In genomic region chr22:19523240-19524169, GRCh38 we compare ENCODE assay signal across 8 cellular contexts. TPM values are rescaled to one million over a fixed set of nuclear protein-coding genes. Genes with fewer than 3 reads are reported as not detected.
DNase-seq lines count a peak whose midpoint lies in the region; ATAC-seq and TF ChIP-seq lines count a peak whose summit lies in the region.

No MANE protein-coding gene starts in this region.

- no peaks in the 10 kb centered on the region for H3K9me3 Mint-ChIP-seq in brain

- BruUV-seq in IMR-90 (replicated peaks; lab: Mats Ljungman, UMichigan): no TSS peak

- peak overlapping the region; percentile 71 for H3K4me2 ChIP-seq in IMR-90 (ENCODE audit: low read depth, low read length)

- peak overlapping the region; percentile 69 for H2AFZ ChIP-seq in IMR-90 (replicated peaks; ENCODE audit: low read length, poor library complexity)

- dilution Hi-C loops in IMR-90 (cut with HindIII; ENCODE audit: low sequenced_read_pairs, unreplicated experiment): no loop called here

- H3K9ac ChIP-seq in IMR-90 (ENCODE audit: low read depth, low read length): no peak overlapping the region

- no peak overlapping the region for H4K5ac ChIP-seq in IMR-90 (ENCODE audit: low read depth, low read length)

- no peak overlapping the region for H2BK20ac ChIP-seq in IMR-90 (ENCODE audit: low read depth, low read length)

- no peak overlapping the region for H3K56ac ChIP-seq in IMR-90 (ENCODE audit: extremely low read depth, insufficient read depth, low read length)

- H2BK15ac ChIP-seq in IMR-90 (ENCODE audit: low read depth, low read length): no peak overlapping the region

- intact Hi-C loops in IMR-90 (cut with micrococcal nuclease): no loop called here
- intact Hi-C loops in thyroid gland (cut with DNase I): no loop called here

- peak overlapping the region; percentile 19 for H2AK9ac ChIP-seq in IMR-90 (replicated peaks; ENCODE audit: low read depth, low read length, poor library complexity)

- DNase-seq in AML-193 (lab: John Stamatoyannopoulos, UW) (peak; percentile 35 to 37), IMR-90 (peak; percentile 9), thyroid gland (peak in 1 of 2 donors; percentile 7), middle frontal gyrus (ENCODE audit: extremely low spot score, low spot score) (no peak)

- H3K27me3 ChIP-seq in IMR-90 (ENCODE audit: control insufficient read depth, insufficient read depth, low read length) (peaks cover 17% of the 10 kb centered on the region), layer of hippocampus (ENCODE audit: control insufficient read depth, insufficient read depth, low read length) (peaks cover 19% of the 10 kb centered on the region), thyroid gland (no peaks in the 10 kb centered on the region)

- H3K27ac Mint-ChIP-seq in brain: peak overlapping the region in 3 of 5 experiments; percentile 31 to 50 (median 48)

- H4K20me1 ChIP-seq in IMR-90 (ENCODE audit: insufficient read depth, low read length): peaks cover 4% of the 10 kb centered on the region; the same call in 1 of the 2 replicates

- H3K9me3 ChIP-seq in IMR-90 (ENCODE audit: control insufficient read depth, insufficient read depth, low read length) (no peaks in the 10 kb centered on the region), thyroid gland (no peaks in the 10 kb centered on the region)

- peaks cover 35% of the 10 kb centered on the region for H3K4me1 Mint-ChIP-seq in brain

- no peak overlapping the region for H3K18ac ChIP-seq in IMR-90 (ENCODE audit: low read depth, low read length)

- TF ChIP-seq CTCF in IMR-90 (conservative IDR thresholded peaks at IDR 0.05; ENCODE audit: low read depth, low read length) (no peak), brain (conservative IDR thresholded peaks at IDR 0.05) (no peak), thyroid gland (IDR thresholded peaks at IDR 0.05) (no peak)

- no peak overlapping the region for H2BK120ac ChIP-seq in IMR-90 (ENCODE audit: low read depth, low read length)

- H3K27ac ChIP-seq in IMR-90 (ENCODE audit: insufficient read depth, low read length) (no peak overlapping the region), layer of hippocampus (ENCODE audit: low read depth, low read length) (peak overlapping the region; percentile 68), thyroid gland (peak overlapping the region; percentile 27 to 80 (median 44))

- CTCF ChIA-PET in IMR-90 (lab: Yijun Ruan, JAX): no interaction called here

- ATAC-seq in IMR-90 (ENCODE audit: low read depth) (peak; percentile 48), GM19455 (IDR thresholded peaks at IDR 0.05; ENCODE audit: unreplicated experiment) (no peak), HG02571 (IDR thresholded peaks at IDR 0.05; ENCODE audit: unreplicated experiment) (no peak)

- no peak overlapping the region for H2AK5ac ChIP-seq in IMR-90 (ENCODE audit: low read depth, low read length)

- no peak for TF ChIP-seq RAD21 in IMR-90 (IDR thresholded peaks at IDR 0.05; ENCODE audit: low read length)

- H3K27me3 Mint-ChIP-seq in brain: peaks cover 40% of the 10 kb centered on the region

- H3K23ac ChIP-seq in IMR-90 (ENCODE audit: low read depth, low read length): no peak overlapping the region; the same call in 1 of the 2 replicates

- no peaks in the 10 kb centered on the region for H3K79me1 ChIP-seq in IMR-90 (ENCODE audit: low read depth in 1 of 2, low read length in 2 of 2)

- H2BK5ac ChIP-seq in IMR-90 (ENCODE audit: low read depth, low read length, poor library complexity, severe bottlenecking): no peak overlapping the region

- WGBS in IMR-90 (ENCODE audit: extremely low coverage in 2 of 2, insufficient read length in 1 of 2), 2 experiments: 5% methylated on average over 84 of the region's 99 CpGs; no CpG with 5 or more reads in 1 of the 2 experiments
- 3 to 4% methylated on average over 5 to 11 of the region's 99 CpGs for WGBS in thyroid gland, 2 donors

- H3K14ac ChIP-seq in IMR-90 (replicated peaks; ENCODE audit: low read depth, low read length): no peak overlapping the region

- H3K4me3 Mint-ChIP-seq in brain: peak overlapping the region; percentile 80 to 86 (median 82)

- H4K91ac ChIP-seq in IMR-90 (ENCODE audit: insufficient read depth, low read depth, low read length): no peak overlapping the region

- POLR2A ChIA-PET in IMR-90 (lab: Charles Lee; ENCODE audit: unreplicated experiment): no interaction called here

- no peaks in the 10 kb centered on the region for H3K36me3 ChIP-seq in IMR-90 (ENCODE audit: control insufficient read depth, insufficient read depth, low read length)
- no peaks in the 10 kb centered on the region for H3K36me3 ChIP-seq in thyroid gland

- in situ Hi-C loops in IMR-90 (cut with MboI; ENCODE audit: low sequenced_read_pairs): no loop called here

- H3K9me1 ChIP-seq in IMR-90 (ENCODE audit: insufficient read depth, low read length): no peaks in the 10 kb centered on the region

- no peak overlapping the region for H4K8ac ChIP-seq in IMR-90 (ENCODE audit: low read depth in 2 of 2, low read length in 2 of 2)

- H3K36me3 Mint-ChIP-seq in brain: no peaks in the 10 kb centered on the region

- H3K4ac ChIP-seq in IMR-90 (ENCODE audit: low read depth, low read length): no peak overlapping the region

- no peaks in the 10 kb centered on the region; the same call in 1 of the 2 replicates for H3K4me1 ChIP-seq in IMR-90 (ENCODE audit: control insufficient read depth, insufficient read depth, low read length)
- H3K4me1 ChIP-seq in thyroid gland: peaks cover 0 to 15% of the 10 kb centered on the region in 2 donors

- TF ChIP-seq POLR2A in IMR-90 (IDR thresholded peaks at IDR 0.05; ENCODE audit: low read depth, low read length) (no peak), thyroid gland (IDR thresholded peaks at IDR 0.05) (no peak)

- H3K4me3 ChIP-seq in IMR-90 (ENCODE audit: insufficient read depth, low read depth, low read length): peak overlapping the region; percentile 40
- H3K4me3 ChIP-seq in thyroid gland (replicated peaks in 1 of 3): peak overlapping the region in 1 of 3 donors; percentile 25

TF ChIP-seq in IMR-90, 13 proteins besides CTCF, POLR2A, EP300 and RAD21:
- TF ChIP-seq MAFK (IDR thresholded peaks at IDR 0.05; ENCODE audit: low read depth, low read length) (no peak), USF2 (IDR thresholded peaks at IDR 0.05; ENCODE audit: low read depth, low read length) (no peak), MAZ (IDR thresholded peaks at IDR 0.05; ENCODE audit: borderline replicate concordance, low read depth, low read length) (no peak), MXI1 (IDR thresholded peaks at IDR 0.05; ENCODE audit: borderline replicate concordance, low read depth, low read length) (no peak), ELK1 (IDR thresholded peaks at IDR 0.05; ENCODE audit: borderline replicate concordance, low read depth, low read length) (no peak), CEBPB (IDR thresholded peaks at IDR 0.05; ENCODE audit: low read depth, low read length) (no peak), BHLHE40 (IDR thresholded peaks at IDR 0.05; ENCODE audit: low read depth, low read length) (no peak), SMC3 (IDR thresholded peaks at IDR 0.05; ENCODE audit: low read depth, low read length) (no peak)

RNA-seq across cellular contexts. Expression of gene CLDN5, which starts 0.7 kb away (rescaled TPM):
- total RNA-seq in IMR-90 (2012; rRNA removed) (under 0.01 and 0.18 TPM in 2 replicates), thyroid gland (100 to 1,000 TPM in 2 of 4 donors, 10 to 100 TPM in 2; 71.8 to 303 (median 131) TPM)
- polyA plus RNA-seq in IMR-90 (2012; rRNA removed) (0.17 and 0.21 TPM in 2 replicates), brain (ENCODE audit: insufficient read depth, low read depth, low replicate concordance) (123 TPM)
- 0.35 and 0.71 TPM in 2 replicates for polyA plus RNA-seq in IMR-90 (2012; cell fraction: cytosol; rRNA removed)
- 0.17 TPM in 1 of 2 replicates, not detected in the other for polyA plus RNA-seq in IMR-90 (2012; cell fraction: nucleus; rRNA removed; ENCODE audit: low replicate concordance)

RNA-seq across cellular contexts. Expression of gene CDC45, which starts 43.8 kb away (rescaled TPM):
- total RNA-seq in IMR-90 (2012; rRNA removed) (37.5 and 44.6 TPM in 2 replicates), thyroid gland (1 to 10 TPM in 2 of 4 donors, under 1 TPM in 1, not detected in 1; 0.24 to 1.9 (median 1.7) TPM)
- polyA plus RNA-seq in IMR-90 (2012; rRNA removed) (20.0 and 22.7 TPM in 2 replicates), brain (ENCODE audit: insufficient read depth, low read depth, low replicate concordance) (21.5 TPM)
- 7.7 and 9.1 TPM in 2 replicates for polyA plus RNA-seq in IMR-90 (2012; cell fraction: cytosol; rRNA removed)
- 24.8 and 25.7 TPM in 2 replicates for polyA plus RNA-seq in IMR-90 (2012; cell fraction: nucleus; rRNA removed; ENCODE audit: low replicate concordance)

RNA-seq across cellular contexts. Expression of gene UFD1, which starts 44.5 kb away (rescaled TPM):
- total RNA-seq in IMR-90 (2012; rRNA removed) (138 and 152 TPM in 2 replicates), thyroid gland (10 to 100 TPM; 29.3 to 52.7 (median 44.2) TPM)
- polyA plus RNA-seq in IMR-90 (2012; rRNA removed) (149 and 153 TPM in 2 replicates), brain (ENCODE audit: insufficient read depth, low read depth, low replicate concordance) (81.0 TPM)
- polyA plus RNA-seq in IMR-90 (2012; cell fraction: cytosol; rRNA removed): 92.0 and 129 TPM in 2 replicates
- 67.8 and 81.3 TPM in 2 replicates for polyA plus RNA-seq in IMR-90 (2012; cell fraction: nucleus; rRNA removed; ENCODE audit: low replicate concordance)

Comparison
In these comparisons a context has a peak if more than half of its experiments do, and no peak if none do; other contexts are left out.
1. RNA of gene CLDN5, which starts 0.7 kb away (total RNA-seq): 71.8 to 303 TPM in thyroid gland; under 0.01 to 0.18 TPM in IMR-90; every median in the first group is over 10 times any median in the second.
2. RNA of gene CDC45, which starts 43.8 kb away (total RNA-seq): 37.5 to 44.6 TPM in IMR-90; 0.24 to 1.9 TPM in thyroid gland; every median in the first group is over 10 times any median in the second.